8 cellular contexts compared by ENCODE assay signal in the genomic region with DNA sequence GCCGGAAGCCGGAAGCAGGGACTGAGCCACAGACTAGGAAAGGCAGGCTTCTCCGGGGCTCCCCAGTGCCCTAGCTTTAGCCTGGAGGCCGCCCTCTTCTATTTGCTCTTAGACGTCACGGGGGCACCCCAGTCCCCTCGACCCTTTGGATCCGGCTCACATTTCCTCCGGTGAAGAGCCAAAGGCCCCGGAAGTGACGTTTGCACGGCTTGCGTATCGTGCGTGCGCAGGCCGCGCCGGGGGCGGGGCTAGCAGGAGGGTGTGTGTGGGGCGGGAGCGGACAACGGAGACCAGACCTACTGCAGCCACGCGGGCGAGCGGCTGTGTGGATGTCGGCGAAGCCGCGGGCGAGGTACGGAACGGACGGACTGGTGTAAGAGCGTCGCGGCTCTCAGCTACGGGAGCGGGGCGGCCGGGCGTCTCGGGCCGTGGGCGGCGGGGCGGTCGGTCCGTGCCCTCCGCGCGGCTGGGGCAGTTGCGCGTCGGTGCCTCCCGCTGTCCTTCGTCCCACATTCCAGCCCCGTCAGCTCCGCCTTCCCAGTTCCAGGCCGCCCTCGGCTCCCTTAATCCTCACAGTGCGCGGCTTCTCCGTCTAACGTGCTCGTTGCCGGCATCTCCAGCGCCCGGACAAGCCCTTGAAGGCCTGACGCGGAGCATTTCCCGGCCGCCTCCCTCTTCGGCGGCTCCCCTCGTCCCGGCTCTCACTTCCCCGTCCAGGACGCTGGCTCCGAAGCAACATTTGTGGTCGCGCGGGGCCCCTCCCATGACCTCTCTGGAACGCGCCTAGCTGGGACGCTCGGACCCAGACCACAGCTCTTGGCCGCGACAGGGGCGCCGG. TPM values are rescaled to one million over a fixed set of nuclear protein-coding genes. Genes with fewer than 3 reads are reported as not detected.
A peak's percentile ranks its signal among the peaks of the same experiment; 100 is the strongest.
DNase-seq lines count a peak whose midpoint lies in the region; ATAC-seq and TF ChIP-seq lines count a peak whose summit lies in the region.

No MANE protein-coding gene starts in this region.

- ATAC-seq in HG02588 (IDR thresholded peaks at IDR 0.05; ENCODE audit: unreplicated experiment): peak; percentile 91
- ATAC-seq in activated naive CD4-positive, alpha-beta T cell treated with anti-CD3 and anti-CD28 coated beads, Interleukin-2, amount 50 U/mL, for 72 hours: peak; percentile 94 to 97
- peak; percentile 98 for ATAC-seq in omental fat pad (ENCODE audit: low FRiP score)

- H3K4me3 ChIP-seq in GM08714 (ENCODE audit: low read length): peak overlapping the region; percentile 78
- H3K4me3 ChIP-seq in SK-N-MC: peak overlapping the region; percentile 94
- peak overlapping the region; percentile 86 to 95 for H3K4me3 ChIP-seq in testis

- no peaks in the 10 kb centered on the region for H3K9me3 Mint-ChIP-seq in activated naive CD4-positive, alpha-beta T cell treated with anti-CD3 and anti-CD28 coated beads, Interleukin-2, amount 50 U/mL, for 72 hours

- H3K27ac ChIP-seq in SK-N-MC (peak overlapping the region; percentile 99), testis (peak overlapping the region; percentile 95 to 99)

- 0% methylated on average over 34 to 89 of the region's 92 CpGs for WGBS in testis, 2 donors

- intact Hi-C loops in testis (cut with DNase I; ENCODE audit: low total_unique reads): no loop called here

- TF ChIP-seq POLR2A in testis (IDR thresholded peaks at IDR 0.05): peak; percentile 96

- H3K27me3 ChIP-seq in testis: no peaks in the 10 kb centered on the region

- peaks cover 15% of the 10 kb centered on the region in 2 donors for H3K36me3 Mint-ChIP-seq in activated naive CD4-positive, alpha-beta T cell treated with anti-CD3 and anti-CD28 coated beads, Interleukin-2, amount 50 U/mL, for 72 hours

- H3K4me1 ChIP-seq in testis: peaks cover 6% of the 10 kb centered on the region

- H3K27ac Mint-ChIP-seq in activated naive CD4-positive, alpha-beta T cell treated with anti-CD3 and anti-CD28 coated beads, Interleukin-2, amount 50 U/mL, for 72 hours: peak overlapping the region; percentile 98

- H3K9me3 ChIP-seq in SK-N-MC (ENCODE audit: low read depth, low read length): no peaks in the 10 kb centered on the region
- no peaks in the 10 kb centered on the region for H3K9me3 ChIP-seq in testis

- peaks cover 3% of the 10 kb centered on the region; the same call in 1 of the 2 replicates for H3K36me3 ChIP-seq in SK-N-MC (ENCODE audit: insufficient read depth, low read length)
- no peaks in the 10 kb centered on the region for H3K36me3 ChIP-seq in testis (ENCODE audit: low read depth, missing control alignments)

- H3K9ac ChIP-seq in SK-N-MC (ENCODE audit: insufficient read length): peak overlapping the region; percentile 86

- DNase-seq in NCI-H1048 (lab: John Stamatoyannopoulos, UW) (peak; percentile 97), SK-N-MC (ENCODE audit: low read depth, low spot score) (peak; percentile 87), glomerular visceral epithelial cell (ENCODE audit: extremely low spot score) (peak; percentile 97), omental fat pad (ENCODE audit: low spot score) (peak; percentile 95), testis (peak; percentile 98)
- DNase-seq in activated naive CD4-positive, alpha-beta T cell treated with anti-CD3 and anti-CD28 coated beads, Interleukin-2, amount 50 U/mL, for 72 hours (ENCODE audit: low spot score in 2 of 2): peak; percentile 97 to 99

- TF ChIP-seq CTCF in omental fat pad (IDR thresholded peaks at IDR 0.05): no peak
- no peak for TF ChIP-seq CTCF in testis (IDR thresholded peaks at IDR 0.05)

RNA-seq across cellular contexts. Expression of gene KCTD7, which starts 25.8 kb away (rescaled TPM):
- 10 to 100 TPM in 1 of 2 donors, 1 to 10 TPM in 1; 8.2 to 11.3 TPM for total RNA-seq in activated naive CD4-positive, alpha-beta T cell treated with anti-CD3 and anti-CD28 coated beads, Interleukin-2, amount 50 U/mL, for 72 hours
- total RNA-seq in omental fat pad (10 to 100 TPM; 14.2 to 26.8 (median 14.6) TPM), testis (10 to 100 TPM; 62.4 to 71.7 TPM)
- polyA plus RNA-seq in testis (ENCODE audit: insufficient read depth, low read depth, low replicate concordance): 36.1 TPM

Comparison
In these comparisons a context has a peak if more than half of its experiments do, and no peak if none do; other contexts are left out.
1. Peak in every context shown above with its lines: DNase-seq, ATAC-seq, H3K4me3 ChIP-seq and H3K27ac ChIP-seq.